22 cellular contexts compared by ENCODE assay signal in the genomic region with DNA sequence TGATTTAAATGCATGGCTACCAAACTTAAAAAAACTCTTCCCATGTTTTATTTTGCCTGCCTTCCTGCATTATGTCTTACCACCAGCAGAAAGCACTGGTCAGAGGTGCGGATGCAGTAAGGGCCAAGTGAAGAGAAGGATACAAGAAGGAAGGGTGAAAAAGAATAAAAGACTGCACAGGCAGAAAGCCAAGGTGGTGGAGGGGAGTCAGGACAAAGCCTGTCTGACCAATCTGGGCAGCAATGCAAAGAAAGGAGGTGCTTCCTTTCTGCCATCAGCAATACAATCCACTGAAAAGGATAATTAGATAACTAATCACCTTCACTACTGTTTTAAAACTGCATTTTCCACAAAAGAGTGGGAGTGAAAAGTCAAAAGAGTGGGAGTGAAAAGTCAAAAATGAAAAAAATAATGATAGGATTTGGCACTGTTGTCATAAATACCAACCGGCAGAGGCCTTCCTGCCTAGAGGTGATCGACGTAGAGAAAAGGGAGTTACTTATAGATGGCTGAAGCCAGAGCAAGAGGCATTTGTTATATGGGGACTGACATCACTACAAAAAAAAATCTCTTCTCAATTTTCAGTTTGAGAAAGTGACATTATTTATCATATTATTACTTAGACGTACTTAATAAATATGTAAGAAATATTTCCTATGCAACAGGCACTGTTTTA.
"Had no signal": no experiment of that assay in that cellular context is flagged by ENCODE, and none has a peak within 500 bp of the region (broad histone marks: within the 10 kb centered on the region; RNA-seq: fewer than 3 reads in every experiment).

No MANE protein-coding gene starts in this region.

- H3K4me3 ChIP-seq: gastrocnemius medialis, left lung, prostate gland, right atrium auricular region, smooth muscle cell, stomach, thyroid gland, vagina had no signal

- H3K4me1 Mint-ChIP-seq: naive thymus-derived CD8-positive, alpha-beta T cell; stimulated activated effector memory CD8-positive, alpha-beta T cell treated with anti-CD3 and anti-CD28 coated beads, Interleukin-12 subunit alpha, Interleukin-12 subunit beta, amount 100 ng/mL, for 72 hours had no signal

- H3K36me3 Mint-ChIP-seq: stimulated activated effector memory CD8-positive, alpha-beta T cell treated with anti-CD3 and anti-CD28 coated beads, Interleukin-12 subunit alpha, Interleukin-12 subunit beta, amount 100 ng/mL, for 72 hours had no signal

- H3K27ac ChIP-seq: epithelial cell of prostate, gastrocnemius medialis, left lung, prostate gland, right atrium auricular region, stomach, thyroid gland, vagina had no signal

- H3K4me3 Mint-ChIP-seq: dendritic cell treated with granulocyte-macrophage colony-stimulating factor and Interleukin-4, amounts not matched to agents 40 ng/mL and 50 ng/mL, for 4 days; effector memory CD8-positive, alpha-beta T cell; naive thymus-derived CD8-positive, alpha-beta T cell; stimulated activated effector memory CD8-positive, alpha-beta T cell treated with anti-CD3 and anti-CD28 coated beads, Interleukin-12 subunit alpha, Interleukin-12 subunit beta, amount 100 ng/mL, for 72 hours had no signal

- H3K36me3 ChIP-seq: gastrocnemius medialis, left lung, prostate gland, right atrium auricular region, stomach, thyroid gland, vagina had no signal

- H3K9me3 ChIP-seq: gastrocnemius medialis, left lung, prostate gland, right atrium auricular region, stomach, thyroid gland, vagina had no signal

- H3K27me3 ChIP-seq: gastrocnemius medialis, left lung, right atrium auricular region, stomach, thyroid gland, vagina had no signal

- H3K4me1 ChIP-seq: left lung, prostate gland, right atrium auricular region, stomach, thyroid gland had no signal

- DNase-seq: effector memory CD8-positive, alpha-beta T cell; gastrocnemius medialis; head of caudate nucleus; kidney; left lung; naive thymus-derived CD8-positive, alpha-beta T cell; stimulated activated CD4-positive, alpha-beta T cell treated with anti-CD3 and anti-CD28 coated beads, Interleukin-12 subunit alpha, Interleukin-12 subunit beta, amount 100 ng/mL, for 4 hours; stimulated activated CD4-positive, alpha-beta T cell treated with anti-CD3 and anti-CD28 coated beads, Interleukin-1b, Interleukin-23, amount 100 ng/mL, for 48 hours; stimulated activated CD4-positive, alpha-beta T cell treated with anti-CD3 and anti-CD28 coated beads, Interleukin-4, amount 100 ng/mL, for 1 hour; stimulated activated naive CD4-positive, alpha-beta T cell treated with Interleukin-2 at 50 U/mL for 16 hours; stomach; thyroid gland; trophoblast cell had no signal

- H3K27me3 Mint-ChIP-seq: dendritic cell treated with granulocyte-macrophage colony-stimulating factor and Interleukin-4, amounts not matched to agents 40 ng/mL and 50 ng/mL, for 4 days; effector memory CD8-positive, alpha-beta T cell; naive thymus-derived CD8-positive, alpha-beta T cell had no signal

- H3K9me3 Mint-ChIP-seq: dendritic cell treated with granulocyte-macrophage colony-stimulating factor and Interleukin-4, amounts not matched to agents 40 ng/mL and 50 ng/mL, for 4 days; effector memory CD8-positive, alpha-beta T cell; naive thymus-derived CD8-positive, alpha-beta T cell; stimulated activated effector memory CD8-positive, alpha-beta T cell treated with anti-CD3 and anti-CD28 coated beads, Interleukin-12 subunit alpha, Interleukin-12 subunit beta, amount 100 ng/mL, for 72 hours had no signal

- H3K27ac Mint-ChIP-seq: dendritic cell treated with granulocyte-macrophage colony-stimulating factor and Interleukin-4, amounts not matched to agents 40 ng/mL and 50 ng/mL, for 4 days; stimulated activated effector memory CD8-positive, alpha-beta T cell treated with anti-CD3 and anti-CD28 coated beads, Interleukin-12 subunit alpha, Interleukin-12 subunit beta, amount 100 ng/mL, for 72 hours had no signal

- ATAC-seq: effector memory CD8-positive, alpha-beta T cell; esophagus mucosa; gastrocnemius medialis; left lung; naive thymus-derived CD8-positive, alpha-beta T cell; sciatic nerve; stimulated activated effector memory CD8-positive, alpha-beta T cell treated with anti-CD3 and anti-CD28 coated beads, Interleukin-12 subunit alpha, Interleukin-12 subunit beta, amount 100 ng/mL, for 72 hours had no signal
